In genomic region chr2:37366773-37367172, GRCh38 we compare ENCODE assay signal across 1 cellular context.
TF ChIP-seq lines count a peak whose summit lies in the region.

No MANE protein-coding gene starts in this region.

TF ChIP-seq in SK-N-SH, 30 proteins besides CTCF, POLR2A, EP300 and RAD21 (continued from another document):
- TF ChIP-seq, protein P1, sequence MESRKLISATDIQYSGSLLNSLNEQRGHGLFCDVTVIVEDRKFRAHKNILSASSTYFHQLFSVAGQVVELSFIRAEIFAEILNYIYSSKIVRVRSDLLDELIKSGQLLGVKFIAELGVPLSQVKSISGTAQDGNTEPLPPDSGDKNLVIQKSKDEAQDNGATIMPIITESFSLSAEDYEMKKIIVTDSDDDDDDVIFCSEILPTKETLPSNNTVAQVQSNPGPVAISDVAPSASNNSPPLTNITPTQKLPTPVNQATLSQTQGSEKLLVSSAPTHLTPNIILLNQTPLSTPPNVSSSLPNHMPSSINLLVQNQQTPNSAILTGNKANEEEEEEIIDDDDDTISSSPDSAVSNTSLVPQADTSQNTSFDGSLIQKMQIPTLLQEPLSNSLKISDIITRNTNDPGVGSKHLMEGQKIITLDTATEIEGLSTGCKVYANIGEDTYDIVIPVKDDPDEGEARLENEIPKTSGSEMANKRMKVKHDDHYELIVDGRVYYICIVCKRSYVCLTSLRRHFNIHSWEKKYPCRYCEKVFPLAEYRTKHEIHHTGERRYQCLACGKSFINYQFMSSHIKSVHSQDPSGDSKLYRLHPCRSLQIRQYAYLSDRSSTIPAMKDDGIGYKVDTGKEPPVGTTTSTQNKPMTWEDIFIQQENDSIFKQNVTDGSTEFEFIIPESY (IDR thresholded peaks at IDR 0.05; ENCODE audit: borderline replicate concordance, low read depth) = no peak
- TF ChIP-seq TCF12 (IDR thresholded peaks at IDR 0.05) (no peak), SMC3 (IDR thresholded peaks at IDR 0.05; ENCODE audit: low read depth, low read length) (no peak), TEAD4 (IDR thresholded peaks at IDR 0.05; ENCODE audit: borderline replicate concordance, insufficient read depth) (no peak), TAF1 (IDR thresholded peaks at IDR 0.05; ENCODE audit: borderline replicate concordance, low read depth, low read length) (no peak)
